In the genomic region with DNA sequence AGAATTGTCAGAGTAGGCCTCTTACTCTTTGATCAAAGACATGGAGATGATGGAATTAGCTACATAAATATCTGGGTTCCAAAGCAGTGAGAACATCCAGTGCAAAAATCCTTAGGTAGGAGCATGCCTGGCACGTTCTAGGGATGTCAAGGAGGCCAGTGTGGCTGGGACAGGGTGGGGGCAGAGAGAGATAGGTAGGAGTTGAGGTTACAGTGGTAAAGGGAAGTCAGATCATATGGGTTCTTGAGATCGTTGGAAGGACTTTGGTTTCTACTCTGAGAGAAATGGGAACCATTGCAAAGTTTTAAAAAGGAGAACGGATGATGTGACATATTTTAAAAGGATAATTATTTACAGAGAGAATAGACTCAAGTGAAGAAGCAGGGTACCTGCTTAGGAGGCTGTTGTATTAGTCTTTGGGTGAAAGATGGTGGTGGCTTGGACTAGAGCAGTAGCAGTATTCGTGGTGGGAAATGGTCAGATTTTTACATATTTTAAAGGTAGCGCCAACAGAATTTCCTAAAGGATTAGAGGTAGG, we compare ENCODE assay signal across 1 cellular context.
TF ChIP-seq lines count a peak whose summit lies in the region.

No MANE protein-coding gene starts in this region.

TF ChIP-seq in GM23338, 12 proteins besides CTCF, POLR2A, EP300 and RAD21 (continued from another document):
- TF ChIP-seq, protein P1, sequence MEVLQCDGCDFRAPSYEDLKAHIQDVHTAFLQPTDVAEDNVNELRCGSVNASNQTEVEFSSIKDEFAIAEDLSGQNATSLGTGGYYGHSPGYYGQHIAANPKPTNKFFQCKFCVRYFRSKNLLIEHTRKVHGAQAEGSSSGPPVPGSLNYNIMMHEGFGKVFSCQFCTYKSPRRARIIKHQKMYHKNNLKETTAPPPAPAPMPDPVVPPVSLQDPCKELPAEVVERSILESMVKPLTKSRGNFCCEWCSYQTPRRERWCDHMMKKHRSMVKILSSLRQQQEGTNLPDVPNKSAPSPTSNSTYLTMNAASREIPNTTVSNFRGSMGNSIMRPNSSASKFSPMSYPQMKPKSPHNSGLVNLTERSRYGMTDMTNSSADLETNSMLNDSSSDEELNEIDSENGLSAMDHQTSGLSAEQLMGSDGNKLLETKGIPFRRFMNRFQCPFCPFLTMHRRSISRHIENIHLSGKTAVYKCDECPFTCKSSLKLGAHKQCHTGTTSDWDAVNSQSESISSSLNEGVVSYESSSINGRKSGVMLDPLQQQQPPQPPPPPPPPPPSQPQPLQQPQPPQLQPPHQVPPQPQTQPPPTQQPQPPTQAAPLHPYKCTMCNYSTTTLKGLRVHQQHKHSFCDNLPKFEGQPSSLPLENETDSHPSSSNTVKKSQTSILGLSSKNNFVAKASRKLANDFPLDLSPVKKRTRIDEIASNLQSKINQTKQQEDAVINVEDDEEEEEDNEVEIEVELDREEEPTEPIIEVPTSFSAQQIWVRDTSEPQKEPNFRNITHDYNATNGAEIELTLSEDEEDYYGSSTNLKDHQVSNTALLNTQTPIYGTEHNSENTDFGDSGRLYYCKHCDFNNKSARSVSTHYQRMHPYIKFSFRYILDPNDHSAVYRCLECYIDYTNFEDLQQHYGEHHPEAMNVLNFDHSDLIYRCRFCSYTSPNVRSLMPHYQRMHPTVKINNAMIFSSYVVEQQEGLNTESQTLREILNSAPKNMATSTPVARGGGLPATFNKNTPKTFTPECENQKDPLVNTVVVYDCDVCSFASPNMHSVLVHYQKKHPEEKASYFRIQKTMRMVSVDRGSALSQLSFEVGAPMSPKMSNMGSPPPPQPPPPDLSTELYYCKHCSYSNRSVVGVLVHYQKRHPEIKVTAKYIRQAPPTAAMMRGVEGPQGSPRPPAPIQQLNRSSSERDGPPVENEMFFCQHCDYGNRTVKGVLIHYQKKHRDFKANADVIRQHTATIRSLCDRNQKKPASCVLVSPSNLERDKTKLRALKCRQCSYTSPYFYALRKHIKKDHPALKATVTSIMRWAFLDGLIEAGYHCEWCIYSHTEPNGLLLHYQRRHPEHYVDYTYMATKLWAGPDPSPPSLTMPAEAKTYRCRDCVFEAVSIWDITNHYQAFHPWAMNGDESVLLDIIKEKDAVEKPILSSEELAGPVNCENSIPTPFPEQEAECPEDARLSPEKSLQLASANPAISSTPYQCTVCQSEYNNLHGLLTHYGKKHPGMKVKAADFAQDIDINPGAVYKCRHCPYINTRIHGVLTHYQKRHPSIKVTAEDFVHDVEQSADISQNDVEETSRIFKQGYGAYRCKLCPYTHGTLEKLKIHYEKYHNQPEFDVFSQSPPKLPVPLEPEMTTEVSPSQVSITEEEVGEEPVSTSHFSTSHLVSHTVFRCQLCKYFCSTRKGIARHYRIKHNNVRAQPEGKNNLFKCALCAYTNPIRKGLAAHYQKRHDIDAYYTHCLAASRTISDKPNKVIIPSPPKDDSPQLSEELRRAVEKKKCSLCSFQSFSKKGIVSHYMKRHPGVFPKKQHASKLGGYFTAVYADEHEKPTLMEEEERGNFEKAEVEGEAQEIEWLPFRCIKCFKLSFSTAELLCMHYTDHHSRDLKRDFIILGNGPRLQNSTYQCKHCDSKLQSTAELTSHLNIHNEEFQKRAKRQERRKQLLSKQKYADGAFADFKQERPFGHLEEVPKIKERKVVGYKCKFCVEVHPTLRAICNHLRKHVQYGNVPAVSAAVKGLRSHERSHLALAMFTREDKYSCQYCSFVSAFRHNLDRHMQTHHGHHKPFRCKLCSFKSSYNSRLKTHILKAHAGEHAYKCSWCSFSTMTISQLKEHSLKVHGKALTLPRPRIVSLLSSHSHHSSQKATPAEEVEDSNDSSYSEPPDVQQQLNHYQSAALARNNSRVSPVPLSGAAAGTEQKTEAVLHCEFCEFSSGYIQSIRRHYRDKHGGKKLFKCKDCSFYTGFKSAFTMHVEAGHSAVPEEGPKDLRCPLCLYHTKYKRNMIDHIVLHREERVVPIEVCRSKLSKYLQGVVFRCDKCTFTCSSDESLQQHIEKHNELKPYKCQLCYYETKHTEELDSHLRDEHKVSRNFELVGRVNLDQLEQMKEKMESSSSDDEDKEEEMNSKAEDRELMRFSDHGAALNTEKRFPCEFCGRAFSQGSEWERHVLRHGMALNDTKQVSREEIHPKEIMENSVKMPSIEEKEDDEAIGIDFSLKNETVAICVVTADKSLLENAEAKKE (CRISPR knock-in tag; IDR thresholded peaks at IDR 0.05) = no peak
- TF ChIP-seq NANOG (IDR thresholded peaks at IDR 0.05; ENCODE audit: borderline replicate concordance) = no peak
- no peak for TF ChIP-seq CREB1 (CRISPR knock-in tag; IDR thresholded peaks at IDR 0.05; ENCODE audit: low read depth)
- TF ChIP-seq, protein P2, sequence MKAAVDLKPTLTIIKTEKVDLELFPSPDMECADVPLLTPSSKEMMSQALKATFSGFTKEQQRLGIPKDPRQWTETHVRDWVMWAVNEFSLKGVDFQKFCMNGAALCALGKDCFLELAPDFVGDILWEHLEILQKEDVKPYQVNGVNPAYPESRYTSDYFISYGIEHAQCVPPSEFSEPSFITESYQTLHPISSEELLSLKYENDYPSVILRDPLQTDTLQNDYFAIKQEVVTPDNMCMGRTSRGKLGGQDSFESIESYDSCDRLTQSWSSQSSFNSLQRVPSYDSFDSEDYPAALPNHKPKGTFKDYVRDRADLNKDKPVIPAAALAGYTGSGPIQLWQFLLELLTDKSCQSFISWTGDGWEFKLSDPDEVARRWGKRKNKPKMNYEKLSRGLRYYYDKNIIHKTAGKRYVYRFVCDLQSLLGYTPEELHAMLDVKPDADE (IDR thresholded peaks at IDR 0.05) = no peak
- no peak for TF ChIP-seq STAT1 (IDR thresholded peaks at IDR 0.05; ENCODE audit: unreplicated experiment)
- TF ChIP-seq, protein P3, sequence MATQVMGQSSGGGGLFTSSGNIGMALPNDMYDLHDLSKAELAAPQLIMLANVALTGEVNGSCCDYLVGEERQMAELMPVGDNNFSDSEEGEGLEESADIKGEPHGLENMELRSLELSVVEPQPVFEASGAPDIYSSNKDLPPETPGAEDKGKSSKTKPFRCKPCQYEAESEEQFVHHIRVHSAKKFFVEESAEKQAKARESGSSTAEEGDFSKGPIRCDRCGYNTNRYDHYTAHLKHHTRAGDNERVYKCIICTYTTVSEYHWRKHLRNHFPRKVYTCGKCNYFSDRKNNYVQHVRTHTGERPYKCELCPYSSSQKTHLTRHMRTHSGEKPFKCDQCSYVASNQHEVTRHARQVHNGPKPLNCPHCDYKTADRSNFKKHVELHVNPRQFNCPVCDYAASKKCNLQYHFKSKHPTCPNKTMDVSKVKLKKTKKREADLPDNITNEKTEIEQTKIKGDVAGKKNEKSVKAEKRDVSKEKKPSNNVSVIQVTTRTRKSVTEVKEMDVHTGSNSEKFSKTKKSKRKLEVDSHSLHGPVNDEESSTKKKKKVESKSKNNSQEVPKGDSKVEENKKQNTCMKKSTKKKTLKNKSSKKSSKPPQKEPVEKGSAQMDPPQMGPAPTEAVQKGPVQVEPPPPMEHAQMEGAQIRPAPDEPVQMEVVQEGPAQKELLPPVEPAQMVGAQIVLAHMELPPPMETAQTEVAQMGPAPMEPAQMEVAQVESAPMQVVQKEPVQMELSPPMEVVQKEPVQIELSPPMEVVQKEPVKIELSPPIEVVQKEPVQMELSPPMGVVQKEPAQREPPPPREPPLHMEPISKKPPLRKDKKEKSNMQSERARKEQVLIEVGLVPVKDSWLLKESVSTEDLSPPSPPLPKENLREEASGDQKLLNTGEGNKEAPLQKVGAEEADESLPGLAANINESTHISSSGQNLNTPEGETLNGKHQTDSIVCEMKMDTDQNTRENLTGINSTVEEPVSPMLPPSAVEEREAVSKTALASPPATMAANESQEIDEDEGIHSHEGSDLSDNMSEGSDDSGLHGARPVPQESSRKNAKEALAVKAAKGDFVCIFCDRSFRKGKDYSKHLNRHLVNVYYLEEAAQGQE (IDR thresholded peaks at IDR 0.05; ENCODE audit: unreplicated experiment) = no peak
- TF ChIP-seq ZNF331 (CRISPR knock-in tag; IDR thresholded peaks at IDR 0.05; ENCODE audit: low read depth) = no peak
